In the genomic region with DNA sequence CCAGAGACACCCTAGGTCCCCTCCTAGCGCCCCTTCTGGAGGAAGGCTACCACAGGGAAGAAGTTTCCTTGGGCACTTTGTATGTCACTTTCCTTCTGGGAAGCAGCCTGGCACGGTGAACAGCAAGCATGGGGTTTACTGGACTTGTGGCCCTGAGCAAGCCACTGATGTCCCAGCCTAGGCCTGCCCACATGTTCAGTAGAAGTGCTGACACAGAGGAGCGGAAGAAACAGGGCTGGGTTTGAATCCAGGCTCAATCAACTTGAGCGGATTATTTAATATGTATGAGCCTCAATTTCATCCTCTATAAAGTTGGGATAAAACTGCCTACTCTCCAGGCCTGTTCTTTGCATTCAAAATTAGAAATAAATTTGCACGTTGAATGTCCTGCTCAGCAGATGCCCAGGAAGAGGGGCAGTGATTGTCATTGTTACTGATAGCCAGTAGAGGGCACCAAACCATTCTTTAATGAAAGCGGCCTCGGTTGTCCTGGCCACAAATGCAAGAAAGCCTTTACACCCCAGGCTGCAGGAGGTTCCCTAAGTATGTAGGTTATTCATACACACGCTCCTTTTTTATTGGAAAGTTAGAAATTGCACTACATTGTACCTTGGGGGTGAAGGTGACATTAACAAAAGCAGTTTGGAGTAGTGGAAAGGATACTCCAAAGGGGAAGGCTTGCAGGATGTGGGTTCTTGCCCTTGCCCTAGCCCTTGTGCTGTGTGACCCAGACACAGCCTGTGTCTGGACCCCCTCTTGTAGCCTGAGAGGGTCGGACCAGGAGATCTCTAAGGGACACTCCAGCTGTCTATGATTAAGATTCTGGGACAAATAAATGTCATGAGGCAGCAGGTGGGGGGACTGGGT, we compare ENCODE assay signal across 8 cellular contexts. TPM values are rescaled to one million over a fixed set of nuclear protein-coding genes. Genes with fewer than 3 reads are reported as not detected.
DNase-seq lines count a peak whose midpoint lies in the region; ATAC-seq lines count a peak whose summit lies in the region.

No MANE protein-coding gene starts in this region.

- ATAC-seq in GM21526 (IDR thresholded peaks at IDR 0.05; ENCODE audit: low FRiP score, unreplicated experiment) (peak; percentile 71), left ventricle myocardium superior (peak; percentile 87), HG02610 (IDR thresholded peaks at IDR 0.05; ENCODE audit: unreplicated experiment) (no peak)

- intact Hi-C loops in left ventricle myocardium superior (cut with micrococcal nuclease): no loop called here

- in situ Hi-C loops in Caki2 (cut with HindIII; ENCODE audit: low pct_unique_long_range_greater_than_20kb, low sequenced_read_pairs): no loop called here
- in situ Hi-C loops in SK-MEL-5 (cut with HindIII; ENCODE audit: low pct_unique_long_range_greater_than_20kb, low sequenced_read_pairs): no loop called here

- peak; percentile 64 for DNase-seq in Caki2 (ENCODE audit: low read depth)
- peak; percentile 8 for DNase-seq in NCI-H1048 (lab: John Stamatoyannopoulos, UW)
- DNase-seq in SK-MEL-5 (ENCODE audit: low read depth, low spot score): peak; percentile 78
- DNase-seq in anterior cingulate cortex (lab: John Stamatoyannopoulos, UW): peak in 32 of 58 donors; percentile 2 to 58 (median 14)
- no peak for DNase-seq in left ventricle myocardium superior
- peak; percentile 78 for DNase-seq in renal cortical epithelial cell (ENCODE audit: low read depth)

RNA-seq across cellular contexts. Expression of gene XPA, which starts 13.4 kb away (rescaled TPM):
- 0.81 and 7.7 TPM in 2 replicates for total RNA-seq in Caki2 (2014; rRNA removed; shearing (Covaris generic); ENCODE audit: low replicate concordance)
- 9.9 and 10.8 TPM in 2 replicates for total RNA-seq in SK-MEL-5 (2014; rRNA removed; shearing (Covaris generic))
- polyA plus RNA-seq in SK-MEL-5 (2015; cell fraction: cytosol; rRNA removed): 6.5 and 7.6 TPM in 2 replicates
- polyA plus RNA-seq in SK-MEL-5 (2015; cell fraction: nucleus; rRNA removed): 11.4 and 14.0 TPM in 2 replicates
- total RNA-seq in left ventricle myocardium superior (6.4 TPM), renal cortical epithelial cell (7.5 and 9.7 TPM in 2 replicates)
